In genomic region chr6:159933077-159933476, GRCh38 we compare ENCODE assay signal across 18 cellular contexts. TPM values are rescaled to one million over a fixed set of nuclear protein-coding genes. Genes with fewer than 3 reads are reported as not detected.
DNase-seq lines count a peak whose midpoint lies in the region; ATAC-seq and TF ChIP-seq lines count a peak whose summit lies in the region.
"Had no signal": no experiment of that assay in that cellular context is flagged by ENCODE, and none has a peak within 500 bp of the region (broad histone marks: within the 10 kb centered on the region; RNA-seq: fewer than 3 reads in every experiment).

No MANE protein-coding gene starts in this region.

- no peak overlapping the region for H3K56ac ChIP-seq in IMR-90 (ENCODE audit: extremely low read depth, insufficient read depth, low read length)

- dilution Hi-C loops in IMR-90 (cut with HindIII; ENCODE audit: low sequenced_read_pairs, unreplicated experiment) (no loop called here), mammary epithelial cell (cut with HindIII; ENCODE audit: low sequenced_read_pairs) (no loop called here)

- no peak overlapping the region for H3K18ac ChIP-seq in IMR-90 (ENCODE audit: low read depth, low read length)

- CTCF ChIA-PET in IMR-90 (lab: Yijun Ruan, JAX) = no interaction called here
- CTCF ChIA-PET in mammary epithelial cell (lab: Charles Lee; ENCODE audit: low non-redundant PET) = no interaction called here

- H2BK20ac ChIP-seq in IMR-90 (ENCODE audit: low read depth, low read length) = no peak overlapping the region

- no peak overlapping the region for H3K4me3 ChIP-seq in IMR-90 (ENCODE audit: insufficient read depth, low read depth, low read length)
- no peak overlapping the region for H3K4me3 ChIP-seq in tibial artery
- H3K4me3 ChIP-seq in mammary epithelial cell (replicated peaks in 1 of 3; ENCODE audit: insufficient read depth in 1 of 3, low read depth in 2 of 3, low read length in 3 of 3) = no peak overlapping the region
- H3K4me3 ChIP-seq: GM12878 had no signal

- H3K9ac ChIP-seq in IMR-90 (ENCODE audit: low read depth, low read length) (no peak overlapping the region), mammary epithelial cell (ENCODE audit: insufficient read depth, low read length) (no peak overlapping the region)

- H4K8ac ChIP-seq in IMR-90 (ENCODE audit: low read depth in 2 of 2, low read length in 2 of 2) = no peak overlapping the region

- H3K79me1 ChIP-seq in IMR-90 (ENCODE audit: low read depth in 1 of 2, low read length in 2 of 2) = no peaks in the 10 kb centered on the region

- no peaks in the 10 kb centered on the region for H3K36me3 Mint-ChIP-seq in progenitor cell of endocrine pancreas (ENCODE audit: insufficient read depth)
- H3K36me3 Mint-ChIP-seq: CD14-positive monocyte; CD8-positive, alpha-beta T cell had no signal

- no peak overlapping the region for H3K4me2 ChIP-seq in IMR-90 (ENCODE audit: low read depth, low read length)
- no peak overlapping the region for H3K4me2 ChIP-seq in mammary epithelial cell (ENCODE audit: insufficient read depth, low read depth, low read length)

- BruUV-seq in IMR-90 (replicated peaks; lab: Mats Ljungman, UMichigan) = no TSS peak
- no TSS peak for BruUV-seq in mammary epithelial cell (replicated peaks; lab: Mats Ljungman, UMichigan)

- no peak overlapping the region for H2AFZ ChIP-seq in IMR-90 (replicated peaks; ENCODE audit: low read length, poor library complexity)
- H2AFZ ChIP-seq in mammary epithelial cell (ENCODE audit: low read depth, low read length) = no peak overlapping the region

- in situ Hi-C loops in IMR-90 (cut with MboI; ENCODE audit: low sequenced_read_pairs) (no loop called here), mammary epithelial cell (cut with MboI; ENCODE audit: low sequenced_read_pairs in 2 of 2) (loop anchor here in 1 of 2 donors (25.0 kb wide), 1 partner anchor 246 kb away; the partner anchor contains the start of gene SOD2)

- no peaks in the 10 kb centered on the region for H3K4me1 Mint-ChIP-seq in progenitor cell of endocrine pancreas (ENCODE audit: low read depth)

- H4K91ac ChIP-seq in IMR-90 (ENCODE audit: insufficient read depth, low read depth, low read length) = no peak overlapping the region

- no peak overlapping the region for H2AK9ac ChIP-seq in IMR-90 (replicated peaks; ENCODE audit: low read depth, low read length, poor library complexity)

- TF ChIP-seq POLR2A in IMR-90 (IDR thresholded peaks at IDR 0.05; ENCODE audit: low read depth, low read length) = no peak

- H3K27ac ChIP-seq in IMR-90 (ENCODE audit: insufficient read depth, low read length) (no peak overlapping the region), tibial artery (peak overlapping the region; percentile 5 to 68), mammary epithelial cell (ENCODE audit: insufficient read depth, low read depth, low read length) (no peak overlapping the region)

- TF ChIP-seq RAD21 in IMR-90 (IDR thresholded peaks at IDR 0.05; ENCODE audit: low read length) = no peak

- H4K5ac ChIP-seq in IMR-90 (ENCODE audit: low read depth, low read length) = no peak overlapping the region

- H3K23ac ChIP-seq in IMR-90 (ENCODE audit: low read depth, low read length) = no peak overlapping the region

- POLR2A ChIA-PET in IMR-90 (lab: Charles Lee; ENCODE audit: unreplicated experiment) = no interaction called here

- no peak overlapping the region for H2AK5ac ChIP-seq in IMR-90 (ENCODE audit: low read depth, low read length)

- H3K4me3 Mint-ChIP-seq in progenitor cell of endocrine pancreas (ENCODE audit: low read depth) = no peak overlapping the region
- H3K4me3 Mint-ChIP-seq: CD14-positive monocyte; CD8-positive, alpha-beta T cell; HFFc6 had no signal

- H3K27ac Mint-ChIP-seq in progenitor cell of endocrine pancreas = no peak overlapping the region
- H3K27ac Mint-ChIP-seq: CD8-positive, alpha-beta T cell; HFFc6 had no signal

- no peaks in the 10 kb centered on the region for H4K20me1 ChIP-seq in IMR-90 (ENCODE audit: insufficient read depth, low read length)
- H4K20me1 ChIP-seq in mammary epithelial cell (ENCODE audit: insufficient read depth, low read length) = no peaks in the 10 kb centered on the region

- H3K36me3 ChIP-seq in IMR-90 (ENCODE audit: control insufficient read depth, insufficient read depth, low read length) (no peaks in the 10 kb centered on the region), tibial artery (no peaks in the 10 kb centered on the region), mammary epithelial cell (ENCODE audit: insufficient read depth, low read length) (no peaks in the 10 kb centered on the region)

- DNase-seq in IMR-90 (peak; percentile 16), fibroblast of peridontal ligament (ENCODE audit: extremely low read depth) (peak; percentile 38), myocyte (ENCODE audit: low read depth) (peak; percentile 67), tibial artery (no peak), progenitor cell of endocrine pancreas (ENCODE audit: low spot score, unreplicated experiment) (no peak), mammary epithelial cell (no peak)
- DNase-seq in activated CD4-positive, CD25-positive, alpha-beta regulatory T cell (lab: John Stamatoyannopoulos, UW) = no peak
- DNase-seq: CD8-positive, alpha-beta T cell; COR-L47; HCEC 1CT; HFFc6 had no signal

- no peaks in the 10 kb centered on the region for H3K9me1 ChIP-seq in IMR-90 (ENCODE audit: insufficient read depth, low read length)

- no CpG with 5 or more reads among the region's 1 CpG for WGBS in IMR-90 (ENCODE audit: extremely low coverage in 2 of 2, insufficient read length in 1 of 2), 2 experiments
- WGBS in mammary epithelial cell (ENCODE audit: low coverage, missing lambda C conversion rate) = 83% methylated on average over 1 of the region's 1 CpG

- no peak overlapping the region for H3K14ac ChIP-seq in IMR-90 (replicated peaks; ENCODE audit: low read depth, low read length)

- no peaks in the 10 kb centered on the region for H3K9me3 Mint-ChIP-seq in progenitor cell of endocrine pancreas (ENCODE audit: low read depth)
- H3K9me3 Mint-ChIP-seq: CD8-positive, alpha-beta T cell had no signal

- TF ChIP-seq CTCF in IMR-90 (conservative IDR thresholded peaks at IDR 0.05; ENCODE audit: low read depth, low read length) = no peak
- TF ChIP-seq CTCF in tibial artery (IDR thresholded peaks at IDR 0.05) = no peak
- TF ChIP-seq CTCF in progenitor cell of endocrine pancreas (IDR thresholded peaks at IDR 0.05; ENCODE audit: unreplicated experiment) = no peak
- no peak for TF ChIP-seq CTCF in mammary epithelial cell (conservative IDR thresholded peaks at IDR 0.05 in 1 of 2, IDR thresholded peaks at IDR 0.05 in 1 of 2; ENCODE audit: extremely low read depth in 1 of 2, insufficient read depth in 1 of 2, low read depth in 1 of 2, low read length in 2 of 2)

- intact Hi-C loops in IMR-90 (cut with micrococcal nuclease) (loop anchor here (10.0 kb wide), 1 partner anchor 758 kb away; no protein-coding TSS in a partner anchor), tibial artery (cut with DNase I; ENCODE audit: low total_unique reads) (no loop called here), mammary epithelial cell (cut with micrococcal nuclease) (no loop called here)

- no peak overlapping the region for H2BK120ac ChIP-seq in IMR-90 (ENCODE audit: low read depth, low read length)

- no peak overlapping the region for H2BK5ac ChIP-seq in IMR-90 (ENCODE audit: low read depth, low read length, poor library complexity, severe bottlenecking)

- H3K9me3 ChIP-seq in IMR-90 (ENCODE audit: control insufficient read depth, insufficient read depth, low read length) (peaks cover 4% of the 10 kb centered on the region; the same call in 1 of the 2 replicates), tibial artery (no peaks in the 10 kb centered on the region), mammary epithelial cell (replicated peaks; ENCODE audit: insufficient read depth, low read length) (peaks cover 4% of the 10 kb centered on the region)

- no peak overlapping the region for H2BK15ac ChIP-seq in IMR-90 (ENCODE audit: low read depth, low read length)

- H3K4ac ChIP-seq in IMR-90 (ENCODE audit: low read depth, low read length) = no peak overlapping the region

- peaks cover 5% of the 10 kb centered on the region for H3K4me1 ChIP-seq in IMR-90 (ENCODE audit: control insufficient read depth, insufficient read depth, low read length)
- peaks cover 0 to 96% (median 32%) of the 10 kb centered on the region in 4 donors for H3K4me1 ChIP-seq in tibial artery
- H3K4me1 ChIP-seq in mammary epithelial cell (ENCODE audit: insufficient read depth, low read length) = no peaks in the 10 kb centered on the region

- H3K27me3 ChIP-seq in IMR-90 (ENCODE audit: control insufficient read depth, insufficient read depth, low read length) (no peaks in the 10 kb centered on the region), tibial artery (no peaks in the 10 kb centered on the region), mammary epithelial cell (ENCODE audit: insufficient read depth, low read length) (no peaks in the 10 kb centered on the region)

- no peaks in the 10 kb centered on the region for H3K79me2 ChIP-seq in mammary epithelial cell (ENCODE audit: insufficient read depth, low read length)

- peaks cover 7% of the 10 kb centered on the region for H3K27me3 Mint-ChIP-seq in progenitor cell of endocrine pancreas

- no peak for ATAC-seq in IMR-90 (ENCODE audit: low read depth)
- ATAC-seq: CD8-positive, alpha-beta T cell; GM12878 had no signal

TF ChIP-seq in IMR-90, 13 proteins besides CTCF, POLR2A, EP300 and RAD21 (continues in another document):
- TF ChIP-seq CHD1 (IDR thresholded peaks at IDR 0.05; ENCODE audit: low read depth, low read length) (no peak), RCOR1 (IDR thresholded peaks at IDR 0.05; ENCODE audit: insufficient replicate concordance, low read length) (no peak), MAFK (IDR thresholded peaks at IDR 0.05; ENCODE audit: low read depth, low read length) (no peak), CEBPB (IDR thresholded peaks at IDR 0.05; ENCODE audit: low read depth, low read length) (no peak), RFX5 (IDR thresholded peaks at IDR 0.05; ENCODE audit: low read depth, low read length) (no peak)

RNA-seq across cellular contexts. Expression of gene IGF2R, which starts 35.8 kb away (rescaled TPM):
- total RNA-seq in IMR-90 (2012; rRNA removed) (33.2 and 38.6 TPM in 2 replicates), myocyte (81.3 and 85.3 TPM in 2 replicates), progenitor cell of endocrine pancreas (144 and 147 TPM in 2 replicates), mammary epithelial cell (100 to 1,000 TPM; 120 to 171 TPM)
- polyA plus RNA-seq in IMR-90 (2012; rRNA removed) (37.2 and 41.4 TPM in 2 replicates), mammary epithelial cell (23.0 TPM)
- polyA plus RNA-seq in IMR-90 (2012; cell fraction: cytosol; rRNA removed) = 20.4 and 27.1 TPM in 2 replicates
- 24.9 and 43.2 TPM in 2 replicates for polyA plus RNA-seq in IMR-90 (2012; cell fraction: nucleus; rRNA removed; ENCODE audit: low replicate concordance)
- polyA plus RNA-seq in myocyte (2012) = 146 TPM
- polyA minus RNA-seq in mammary epithelial cell = 227 TPM

RNA-seq across cellular contexts. Expression of gene MAS1, which starts 42.3 kb away (rescaled TPM):
- not detected in 2 replicates for total RNA-seq in IMR-90 (2012; rRNA removed)
- polyA plus RNA-seq in IMR-90 (2012; rRNA removed) = under 0.01 TPM in 1 of 2 replicates, not detected in the other
- polyA plus RNA-seq in IMR-90 (2012; cell fraction: cytosol; rRNA removed) = not detected in 2 replicates
- polyA plus RNA-seq in IMR-90 (2012; cell fraction: nucleus; rRNA removed; ENCODE audit: low replicate concordance) = not detected in 2 replicates
- total RNA-seq in myocyte = under 0.01 TPM in 1 of 2 replicates, not detected in the other
- polyA plus RNA-seq in myocyte (2012) = 0.03 TPM
- total RNA-seq in progenitor cell of endocrine pancreas = not detected in 2 replicates
- not detected for total RNA-seq in mammary epithelial cell
- not detected for polyA plus RNA-seq in mammary epithelial cell
- not detected for polyA minus RNA-seq in mammary epithelial cell
- total RNA-seq: CD8-positive, alpha-beta T cell; Daoy; G401; H4; HFFc6 had no signal
- polyA plus RNA-seq: AG04450, BJ, CD14-positive monocyte had no signal

Comparison
In these comparisons a context has a peak if more than half of its experiments do, and no peak if none do; other contexts are left out.
1. DNase-seq: peak in IMR-90 (single experiment), fibroblast of peridontal ligament (single experiment) and myocyte (single experiment); none in tibial artery (0 of 2), progenitor cell of endocrine pancreas (single experiment), mammary epithelial cell (single experiment) and activated CD4-positive, CD25-positive, alpha-beta regulatory T cell (0 of 4).
2. H3K27ac ChIP-seq: peak in tibial artery (2 of 2); none in IMR-90 (single experiment) and mammary epithelial cell (single experiment).